In the genomic region with DNA sequence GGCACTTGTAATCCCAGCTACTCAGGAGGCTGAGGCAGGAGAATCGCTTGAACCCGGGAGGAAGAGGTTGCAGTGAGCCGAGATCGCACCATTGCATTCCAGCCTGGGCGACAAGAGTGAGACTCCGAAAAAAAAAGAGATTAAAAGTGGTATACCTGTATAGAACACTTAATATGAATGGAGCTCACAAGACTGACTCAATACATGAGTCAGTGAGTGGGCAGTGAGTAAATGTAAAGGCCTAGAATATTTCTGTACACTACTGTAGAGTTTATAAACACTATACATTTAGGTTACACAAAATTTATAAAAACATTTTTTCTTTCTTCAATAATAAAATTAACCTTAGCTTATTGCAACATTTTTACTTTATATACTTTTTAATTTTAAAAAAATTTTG, we compare ENCODE assay signal across 18 cellular contexts.
DNase-seq lines count a peak whose midpoint lies in the region; ATAC-seq, FAIRE-seq and TF ChIP-seq lines count a peak whose summit lies in the region.
"Had no signal": no experiment of that assay in that cellular context is flagged by ENCODE, and none has a peak within 500 bp of the region (broad histone marks: within the 10 kb centered on the region; RNA-seq: fewer than 3 reads in every experiment).

No MANE protein-coding gene starts in this region.

- H3K27me3 ChIP-seq in GM23248 (replicated peaks; ENCODE audit: insufficient read depth) (no peaks in the 10 kb centered on the region), astrocyte (ENCODE audit: insufficient read depth, low read length) (no peaks in the 10 kb centered on the region), foreskin keratinocyte (no peaks in the 10 kb centered on the region), vagina (no peaks in the 10 kb centered on the region)

- TF ChIP-seq POLR2A in vagina (IDR thresholded peaks at IDR 0.05) = no peak

- H3K9me3 ChIP-seq in GM23248 (ENCODE audit: low read depth) = no peaks in the 10 kb centered on the region
- no peaks in the 10 kb centered on the region for H3K9me3 ChIP-seq in astrocyte (ENCODE audit: insufficient read depth, low read depth, low read length)
- H3K9me3 ChIP-seq in vagina = no peaks in the 10 kb centered on the region
- no peaks in the 10 kb centered on the region for H3K9me3 ChIP-seq in T-helper 17 cell (ENCODE audit: control insufficient read depth, low read length, poor library complexity, severe bottlenecking)
- H3K9me3 ChIP-seq: SK-N-SH had no signal

- H3K4me1 ChIP-seq in GM23248 (ENCODE audit: insufficient read depth) = peaks cover 9% of the 10 kb centered on the region; the same call in 1 of the 2 replicates
- H3K4me1 ChIP-seq in astrocyte (ENCODE audit: insufficient read depth, low read length) = no peaks in the 10 kb centered on the region
- H3K4me1 ChIP-seq in foreskin keratinocyte = peaks cover 5% of the 10 kb centered on the region
- H3K4me1 ChIP-seq in vagina = no peaks in the 10 kb centered on the region

- peaks cover 2% of the 10 kb centered on the region for H3K36me3 Mint-ChIP-seq in astrocyte (ENCODE audit: low read depth, unreplicated experiment)
- peaks cover 46% of the 10 kb centered on the region for H3K36me3 Mint-ChIP-seq in activated naive CD8-positive, alpha-beta T cell treated with anti-CD3 and anti-CD28 coated beads for 36 hours
- peaks cover 8% of the 10 kb centered on the region for H3K36me3 Mint-ChIP-seq in T-helper 17 cell (ENCODE audit: low read depth)

- ATAC-seq in foreskin keratinocyte = peak; percentile 100
- no peak for ATAC-seq in GM21423 (IDR thresholded peaks at IDR 0.05; ENCODE audit: unreplicated experiment)
- ATAC-seq in T-helper 17 cell = no peak
- ATAC-seq: CD8-positive, alpha-beta T cell had no signal

- no peak overlapping the region for H3K27ac ChIP-seq in GM23248
- H3K27ac ChIP-seq in astrocyte (ENCODE audit: low read depth, low read length) = no peak overlapping the region
- no peak overlapping the region for H3K27ac ChIP-seq in foreskin keratinocyte
- no peak overlapping the region for H3K27ac ChIP-seq in vagina

- H3K27me3 Mint-ChIP-seq in astrocyte (ENCODE audit: low read depth, unreplicated experiment) (no peaks in the 10 kb centered on the region), T-helper 17 cell (no peaks in the 10 kb centered on the region)
- H3K27me3 Mint-ChIP-seq in activated naive CD8-positive, alpha-beta T cell treated with anti-CD3 and anti-CD28 coated beads for 36 hours = no peaks in the 10 kb centered on the region
- H3K27me3 Mint-ChIP-seq: B cell, IgD-negative memory B cell had no signal

- H3K9me2 ChIP-seq in GM23248 (ENCODE audit: insufficient read depth) = no peaks in the 10 kb centered on the region
- H3K9me2 ChIP-seq: SK-N-SH had no signal

- H3K27ac Mint-ChIP-seq in astrocyte (ENCODE audit: unreplicated experiment) = no peak overlapping the region
- H3K27ac Mint-ChIP-seq in activated naive CD8-positive, alpha-beta T cell treated with anti-CD3 and anti-CD28 coated beads for 36 hours = no peak overlapping the region
- no peak overlapping the region for H3K27ac Mint-ChIP-seq in T-helper 17 cell
- H3K27ac Mint-ChIP-seq: B cell; CD8-positive, alpha-beta T cell had no signal

- H2AFZ ChIP-seq in GM23248 (no peak overlapping the region), astrocyte (ENCODE audit: low read depth, low read length) (no peak overlapping the region)

- H3F3A ChIP-seq in GM23248 (ENCODE audit: insufficient read depth) = 0 out of 2 replicates have a peak, but pooled peaks cover 3% of the 10 kb centered on the region

- no peak for TF ChIP-seq CTCF in astrocyte (IDR thresholded peaks at IDR 0.05; ENCODE audit: insufficient read depth, low read depth, low read length)
- TF ChIP-seq CTCF in foreskin keratinocyte (conservative IDR thresholded peaks at IDR 0.05) = no peak
- no peak for TF ChIP-seq CTCF in vagina (IDR thresholded peaks at IDR 0.05)

- H3K4me1 Mint-ChIP-seq in astrocyte (ENCODE audit: low read depth, unreplicated experiment) = peaks cover 9% of the 10 kb centered on the region
- H3K4me1 Mint-ChIP-seq in activated naive CD8-positive, alpha-beta T cell treated with anti-CD3 and anti-CD28 coated beads for 36 hours = no peaks in the 10 kb centered on the region
- H3K4me1 Mint-ChIP-seq in T-helper 17 cell = no peaks in the 10 kb centered on the region
- H3K4me1 Mint-ChIP-seq: B cell, IgD-negative memory B cell had no signal

- H3K9ac ChIP-seq in GM23248 (no peak overlapping the region), astrocyte (ENCODE audit: low read length) (no peak overlapping the region)
- H3K9ac ChIP-seq: SK-N-SH had no signal

- H4K20me1 ChIP-seq in GM23248 (ENCODE audit: insufficient read depth) (no peaks in the 10 kb centered on the region), astrocyte (ENCODE audit: insufficient read depth, low read length) (no peaks in the 10 kb centered on the region)

- H3K79me2 ChIP-seq in GM23248 (ENCODE audit: insufficient read depth) = no peaks in the 10 kb centered on the region
- H3K79me2 ChIP-seq in astrocyte (ENCODE audit: insufficient read depth, low read length) = no peaks in the 10 kb centered on the region

- intact Hi-C loops in vagina (cut with DNase I) = no loop called here

- peak; percentile 46 for DNase-seq in GM23248
- DNase-seq in NCI-H226 = peak; percentile 34
- DNase-seq in astrocyte (ENCODE audit: low read depth) = peak; percentile 36
- peak; percentile 40 to 49 for DNase-seq in foreskin keratinocyte
- no peak for DNase-seq in vagina (ENCODE audit: extremely low spot score in 2 of 2)
- no peak for DNase-seq in activated naive CD8-positive, alpha-beta T cell treated with anti-CD3 and anti-CD28 coated beads for 36 hours
- DNase-seq in T-helper 17 cell = no peak
- DNase-seq: CD8-positive, alpha-beta T cell; DND-41; NCI-H1436; NCI-H2081; NCI-H345; NCI-H526 treated with DMSO at 0.1 percent for 48 hours; Right ventricle myocardium superior; SK-N-SH had no signal

- H3K4me3 Mint-ChIP-seq in astrocyte (ENCODE audit: unreplicated experiment) = no peak overlapping the region
- no peak overlapping the region for H3K4me3 Mint-ChIP-seq in activated naive CD8-positive, alpha-beta T cell treated with anti-CD3 and anti-CD28 coated beads for 36 hours
- no peak overlapping the region for H3K4me3 Mint-ChIP-seq in T-helper 17 cell
- H3K4me3 Mint-ChIP-seq: B cell; CD8-positive, alpha-beta T cell; IgD-negative memory B cell had no signal

- in situ Hi-C loops in GM23248 (cut with MboI) = no loop called here

- WGBS in GM23248 (ENCODE audit: low coverage in 1 of 2, low lambda C conversion rate in 2 of 2, missing lambda C conversion rate in 2 of 2), 2 experiments = 96 to 98% methylated on average over 6 of the region's 6 CpGs

- H3K9me3 Mint-ChIP-seq in astrocyte (ENCODE audit: unreplicated experiment) = peaks cover 3% of the 10 kb centered on the region
- H3K9me3 Mint-ChIP-seq in activated naive CD8-positive, alpha-beta T cell treated with anti-CD3 and anti-CD28 coated beads for 36 hours = peaks cover 9% of the 10 kb centered on the region

- H3K4me2 ChIP-seq in GM23248 (ENCODE audit: unreplicated experiment) = no peak overlapping the region
- no peak overlapping the region for H3K4me2 ChIP-seq in astrocyte (ENCODE audit: low read length)
- H3K4me2 ChIP-seq: SK-N-SH had no signal

- H3K36me3 ChIP-seq in GM23248 (ENCODE audit: low read depth) (0 out of 2 replicates have a peak, but pooled peaks cover 3% of the 10 kb centered on the region), astrocyte (ENCODE audit: insufficient read depth, low read length) (no peaks in the 10 kb centered on the region), vagina (no peaks in the 10 kb centered on the region)

- FAIRE-seq in astrocyte (lab: Jason Lieb, UNC) = no peak

- no peak overlapping the region for H3K4me3 ChIP-seq in GM23248
- H3K4me3 ChIP-seq in astrocyte (ENCODE audit: insufficient read depth, low read depth, low read length) = no peak overlapping the region
- H3K4me3 ChIP-seq in vagina = no peak overlapping the region

Comparison
In these comparisons a context has a peak if more than half of its experiments do, and no peak if none do; other contexts are left out.
1. DNase-seq: peak in GM23248 (single experiment), NCI-H226 (single experiment), astrocyte (single experiment) and foreskin keratinocyte (2 of 2); none in vagina (0 of 2), activated naive CD8-positive, alpha-beta T cell treated with anti-CD3 and anti-CD28 coated beads for 36 hours (single experiment) and T-helper 17 cell (0 of 3).